Comparison of ENCODE assay signal across 14 cellular contexts in genomic region chr3:3110749-3111361, GRCh38. TPM values are rescaled to one million over a fixed set of nuclear protein-coding genes. Genes with fewer than 3 reads are reported as not detected.
DNase-seq lines count a peak whose midpoint lies in the region; ATAC-seq and TF ChIP-seq lines count a peak whose summit lies in the region.
"Had no signal": no experiment of that assay in that cellular context is flagged by ENCODE, and none has a peak within 500 bp of the region (broad histone marks: within the 10 kb centered on the region; RNA-seq: fewer than 3 reads in every experiment).

No MANE protein-coding gene starts in this region.

- H3K27me3 Mint-ChIP-seq in activated CD4-positive, alpha-beta memory T cell treated with anti-CD3 and anti-CD28 coated beads for 36 hours: no peaks in the 10 kb centered on the region
- H3K27me3 Mint-ChIP-seq in activated CD4-positive, alpha-beta memory T cell treated with anti-CD3 and anti-CD28 coated beads, Interleukin-2, amount 10 ng/mL, durations not matched to agents 7 days and 5 days: no peaks in the 10 kb centered on the region
- H3K27me3 Mint-ChIP-seq in WTC11 (ENCODE audit: low read depth): no peaks in the 10 kb centered on the region; the same call in 1 of the 2 replicates

- DNase-seq in activated CD4-positive, alpha-beta memory T cell treated with anti-CD3 and anti-CD28 coated beads for 36 hours: no peak
- DNase-seq in activated CD4-positive, alpha-beta memory T cell treated with anti-CD3 and anti-CD28 coated beads, Interleukin-2, amount 10 ng/mL, durations not matched to agents 7 days and 5 days: no peak
- no peak for DNase-seq in WTC11 (ENCODE audit: low spot score)
- no peak for DNase-seq in stimulated activated effector memory CD8-positive, alpha-beta T cell treated with anti-CD3 and anti-CD28 coated beads, Interleukin-12 subunit alpha, Interleukin-12 subunit beta, amount 100 ng/mL, for 72 hours (ENCODE audit: low spot score in 2 of 2)
- no peak for DNase-seq in D341Med (ENCODE audit: low spot score)
- no peak for DNase-seq in activated gamma-delta T cell (lab: John Stamatoyannopoulos, UW)
- DNase-seq: activated CD8-positive, alpha-beta memory T cell treated with anti-CD3 and anti-CD28 coated beads for 24 hours; activated naive CD8-positive, alpha-beta T cell treated with anti-CD3 and anti-CD28 coated beads for 36 hours; DND-41; small intestine; transverse colon had no signal

- no peak for TF ChIP-seq CTCF in WTC11 (IDR thresholded peaks at IDR 0.05)

- CTCF ChIA-PET in activated CD4-positive, alpha-beta memory T cell treated with anti-CD3 and anti-CD28 coated beads for 36 hours (lab: Charles Lee): no interaction called here
- CTCF ChIA-PET in activated CD4-positive, alpha-beta memory T cell treated with anti-CD3 and anti-CD28 coated beads, Interleukin-2, amount 10 ng/mL, durations not matched to agents 7 days and 5 days (lab: Charles Lee): no interaction called here
- CTCF ChIA-PET in WTC11 (lab: Charles Lee): no interaction called here

- intact Hi-C loops in activated CD4-positive, alpha-beta memory T cell treated with anti-CD3 and anti-CD28 coated beads for 36 hours (cut with micrococcal nuclease): no loop called here

- no peak overlapping the region for H3K4me3 Mint-ChIP-seq in activated CD4-positive, alpha-beta memory T cell treated with anti-CD3 and anti-CD28 coated beads for 36 hours
- no peak overlapping the region for H3K4me3 Mint-ChIP-seq in activated CD4-positive, alpha-beta memory T cell treated with anti-CD3 and anti-CD28 coated beads, Interleukin-2, amount 10 ng/mL, durations not matched to agents 7 days and 5 days
- no peak overlapping the region for H3K4me3 Mint-ChIP-seq in WTC11
- peak overlapping the region; percentile 44 for H3K4me3 Mint-ChIP-seq in stimulated activated effector memory CD8-positive, alpha-beta T cell treated with anti-CD3 and anti-CD28 coated beads, Interleukin-12 subunit alpha, Interleukin-12 subunit beta, amount 100 ng/mL, for 72 hours
- H3K4me3 Mint-ChIP-seq: activated naive CD8-positive, alpha-beta T cell treated with anti-CD3 and anti-CD28 coated beads for 36 hours had no signal

- peaks cover 36% of the 10 kb centered on the region for H3K4me1 Mint-ChIP-seq in activated CD4-positive, alpha-beta memory T cell treated with anti-CD3 and anti-CD28 coated beads for 36 hours (ENCODE audit: low read depth)
- H3K4me1 Mint-ChIP-seq in activated CD4-positive, alpha-beta memory T cell treated with anti-CD3 and anti-CD28 coated beads, Interleukin-2, amount 10 ng/mL, durations not matched to agents 7 days and 5 days: peaks cover 14% of the 10 kb centered on the region
- peaks cover 6% of the 10 kb centered on the region; the same call in 1 of the 2 replicates for H3K4me1 Mint-ChIP-seq in WTC11
- peaks cover 42% of the 10 kb centered on the region for H3K4me1 Mint-ChIP-seq in stimulated activated effector memory CD8-positive, alpha-beta T cell treated with anti-CD3 and anti-CD28 coated beads, Interleukin-12 subunit alpha, Interleukin-12 subunit beta, amount 100 ng/mL, for 72 hours

- peak overlapping the region; percentile 73 for H3K27ac Mint-ChIP-seq in activated CD4-positive, alpha-beta memory T cell treated with anti-CD3 and anti-CD28 coated beads for 36 hours
- no peak overlapping the region for H3K27ac Mint-ChIP-seq in activated CD4-positive, alpha-beta memory T cell treated with anti-CD3 and anti-CD28 coated beads, Interleukin-2, amount 10 ng/mL, durations not matched to agents 7 days and 5 days
- H3K27ac Mint-ChIP-seq in WTC11: no peak overlapping the region
- H3K27ac Mint-ChIP-seq in stimulated activated effector memory CD8-positive, alpha-beta T cell treated with anti-CD3 and anti-CD28 coated beads, Interleukin-12 subunit alpha, Interleukin-12 subunit beta, amount 100 ng/mL, for 72 hours: peak overlapping the region; percentile 93
- H3K27ac Mint-ChIP-seq: activated naive CD8-positive, alpha-beta T cell treated with anti-CD3 and anti-CD28 coated beads for 36 hours had no signal

- H3K36me3 Mint-ChIP-seq in activated CD4-positive, alpha-beta memory T cell treated with anti-CD3 and anti-CD28 coated beads for 36 hours: no peaks in the 10 kb centered on the region
- H3K36me3 Mint-ChIP-seq in activated CD4-positive, alpha-beta memory T cell treated with anti-CD3 and anti-CD28 coated beads, Interleukin-2, amount 10 ng/mL, durations not matched to agents 7 days and 5 days (ENCODE audit: low read depth): no peaks in the 10 kb centered on the region
- peaks cover 30% of the 10 kb centered on the region for H3K36me3 Mint-ChIP-seq in WTC11
- H3K36me3 Mint-ChIP-seq in stimulated activated effector memory CD8-positive, alpha-beta T cell treated with anti-CD3 and anti-CD28 coated beads, Interleukin-12 subunit alpha, Interleukin-12 subunit beta, amount 100 ng/mL, for 72 hours: peaks cover 6% of the 10 kb centered on the region
- H3K36me3 Mint-ChIP-seq: activated naive CD8-positive, alpha-beta T cell treated with anti-CD3 and anti-CD28 coated beads for 36 hours had no signal

- no peaks in the 10 kb centered on the region for H3K9me3 Mint-ChIP-seq in activated CD4-positive, alpha-beta memory T cell treated with anti-CD3 and anti-CD28 coated beads for 36 hours
- no peaks in the 10 kb centered on the region for H3K9me3 Mint-ChIP-seq in activated CD4-positive, alpha-beta memory T cell treated with anti-CD3 and anti-CD28 coated beads, Interleukin-2, amount 10 ng/mL, durations not matched to agents 7 days and 5 days
- H3K9me3 Mint-ChIP-seq in WTC11: peaks cover 60% of the 10 kb centered on the region
- H3K9me3 Mint-ChIP-seq in stimulated activated effector memory CD8-positive, alpha-beta T cell treated with anti-CD3 and anti-CD28 coated beads, Interleukin-12 subunit alpha, Interleukin-12 subunit beta, amount 100 ng/mL, for 72 hours: no peaks in the 10 kb centered on the region
- H3K9me3 Mint-ChIP-seq: activated naive CD8-positive, alpha-beta T cell treated with anti-CD3 and anti-CD28 coated beads for 36 hours had no signal

- ATAC-seq in HG03025 (IDR thresholded peaks at IDR 0.05; ENCODE audit: low FRiP score, unreplicated experiment): peak; percentile 42
- ATAC-seq in WTC11: peak; percentile 52
- no peak for ATAC-seq in stimulated activated effector memory CD8-positive, alpha-beta T cell treated with anti-CD3 and anti-CD28 coated beads, Interleukin-12 subunit alpha, Interleukin-12 subunit beta, amount 100 ng/mL, for 72 hours
- ATAC-seq in GM21619 (IDR thresholded peaks at IDR 0.05; ENCODE audit: unreplicated experiment): no peak

- POLR2A ChIA-PET in activated CD4-positive, alpha-beta memory T cell treated with anti-CD3 and anti-CD28 coated beads for 36 hours (lab: Charles Lee): no interaction called here
- POLR2A ChIA-PET in activated CD4-positive, alpha-beta memory T cell treated with anti-CD3 and anti-CD28 coated beads, Interleukin-2, amount 10 ng/mL, durations not matched to agents 7 days and 5 days (lab: Charles Lee): interaction anchor here (1.9 kb wide), 1 partner anchor 16 kb away, joined by 7 read pairs; the partner anchor contains the start of gene TRNT1
- POLR2A ChIA-PET in WTC11 (lab: Charles Lee): no interaction called here

TF ChIP-seq in WTC11, 78 proteins besides CTCF, POLR2A, EP300 and RAD21:
- no peak for TF ChIP-seq CBFB (CRISPR knock-in tag; IDR thresholded peaks at IDR 0.05; ENCODE audit: low read depth)

RNA-seq across cellular contexts. Expression of gene IL5RA, which starts 0.7 kb away (rescaled TPM):
- total RNA-seq in activated CD4-positive, alpha-beta memory T cell treated with anti-CD3 and anti-CD28 coated beads for 36 hours: under 1 TPM; 0.15 to 0.74 TPM
- total RNA-seq in activated CD4-positive, alpha-beta memory T cell treated with anti-CD3 and anti-CD28 coated beads, Interleukin-2, amount 10 ng/mL, durations not matched to agents 7 days and 5 days: not detected
- total RNA-seq in WTC11 (2021): not detected in 3 replicates
- total RNA-seq: activated naive CD8-positive, alpha-beta T cell treated with anti-CD3 and anti-CD28 coated beads for 36 hours; chondrocyte had no signal

RNA-seq across cellular contexts. Expression of gene TRNT1, which starts 15.9 kb away (rescaled TPM):
- 10 to 100 TPM; 51.5 to 53.6 TPM for total RNA-seq in activated CD4-positive, alpha-beta memory T cell treated with anti-CD3 and anti-CD28 coated beads for 36 hours
- total RNA-seq in activated CD4-positive, alpha-beta memory T cell treated with anti-CD3 and anti-CD28 coated beads, Interleukin-2, amount 10 ng/mL, durations not matched to agents 7 days and 5 days: 10 to 100 TPM; 29.5 to 32.4 TPM
- 17.2 to 18.8 TPM (median 17.9 TPM) in 3 replicates for total RNA-seq in WTC11 (2021)

Comparison
In these comparisons a context has a peak if more than half of its experiments do, and no peak if none do; other contexts are left out.
1. H3K27ac Mint-ChIP-seq: peak in activated CD4-positive, alpha-beta memory T cell treated with anti-CD3 and anti-CD28 coated beads for 36 hours (single experiment) and stimulated activated effector memory CD8-positive, alpha-beta T cell treated with anti-CD3 and anti-CD28 coated beads, Interleukin-12 subunit alpha, Interleukin-12 subunit beta, amount 100 ng/mL, for 72 hours (single experiment); none in activated CD4-positive, alpha-beta memory T cell treated with anti-CD3 and anti-CD28 coated beads, Interleukin-2, amount 10 ng/mL, durations not matched to agents 7 days and 5 days (single experiment) and WTC11 (single experiment).
2. ATAC-seq: peak in HG03025 (single experiment) and WTC11 (single experiment); none in stimulated activated effector memory CD8-positive, alpha-beta T cell treated with anti-CD3 and anti-CD28 coated beads, Interleukin-12 subunit alpha, Interleukin-12 subunit beta, amount 100 ng/mL, for 72 hours (single experiment) and GM21619 (single experiment).